Comparison of ENCODE assay signal across 1 cellular context in genomic region chr16:67268136-67268579, GRCh38.
TF ChIP-seq lines count a peak whose summit lies in the region.

No MANE protein-coding gene starts in this region.

TF ChIP-seq in K562, 482 proteins besides CTCF, POLR2A, EP300 and RAD21 (continued from another document and continues in another):
- TF ChIP-seq ZBTB17 (CRISPR knock-in tag; IDR thresholded peaks at IDR 0.05) (no peak), ADNP (tag; IDR thresholded peaks at IDR 0.05) (peak; percentile 31; the same call in 1 of the 2 replicates), CREB5 (CRISPR knock-in tag; IDR thresholded peaks at IDR 0.05) (no peak), NFRKB (IDR thresholded peaks at IDR 0.05; ENCODE audit: low read depth) (peak; percentile 29; the same call in 1 of the 2 replicates), ZBTB43 (CRISPR knock-in tag; IDR thresholded peaks at IDR 0.05) (no peak), MAZ (CRISPR knock-in tag; conservative IDR thresholded peaks at IDR 0.05 in 1 of 2, IDR thresholded peaks at IDR 0.05 in 1 of 2) (no peak), U2AF1 (optimal IDR thresholded peaks at IDR 0.05; ENCODE audit: low read depth, low read length) (no peak), ZNF134 (CRISPR knock-in tag; conservative IDR thresholded peaks at IDR 0.05) (0 out of 2 replicates have a peak, but pooled peaks have one; percentile 28), CCAR2 (IDR thresholded peaks at IDR 0.05; ENCODE audit: low read depth, low read length) (no peak), TAF9B (IDR thresholded peaks at IDR 0.05; ENCODE audit: partially characterized antibody) (no peak), KLF16 (IDR thresholded peaks at IDR 0.05) (no peak; the same call in 1 of the 2 replicates), FIP1L1 (IDR thresholded peaks at IDR 0.05; ENCODE audit: low read depth, low read length, poor library complexity, severe bottlenecking) (no peak), HDAC6 (IDR thresholded peaks at IDR 0.05; ENCODE audit: low read depth, low read length) (no peak), CLOCK (CRISPR knock-in tag; IDR thresholded peaks at IDR 0.05; ENCODE audit: borderline replicate concordance) (no peak), ZNF764 (CRISPR knock-in tag; IDR thresholded peaks at IDR 0.05; ENCODE audit: low read depth) (no peak), CBX8 (IDR thresholded peaks at IDR 0.05; ENCODE audit: borderline replicate concordance, extremely low read depth, low read depth, low read length, poor library complexity, severe bottlenecking) (no peak), MEF2A (IDR thresholded peaks at IDR 0.05; ENCODE audit: control insufficient read depth, low read depth, low read length) (no peak), MAFG (tag; conservative IDR thresholded peaks at IDR 0.05) (peak; percentile 35), KDM5B (IDR thresholded peaks at IDR 0.05; ENCODE audit: insufficient replicate concordance, low read depth, low read length) (no peak), NR1H2 (CRISPR knock-in tag; IDR thresholded peaks at IDR 0.05) (no peak), JUN (IDR thresholded peaks at IDR 0.05; ENCODE audit: borderline replicate concordance, low read depth, low read length) (peak; percentile 95), JUN (CRISPR knock-in tag; IDR thresholded peaks at IDR 0.05; ENCODE audit: borderline replicate concordance) (no peak), SLC30A9 (CRISPR knock-in tag; IDR thresholded peaks at IDR 0.05) (no peak), CXXC5 (CRISPR knock-in tag; IDR thresholded peaks at IDR 0.05) (peak; percentile 77), E2F3 (CRISPR knock-in tag; IDR thresholded peaks at IDR 0.05) (no peak), POLR3G (IDR thresholded peaks at IDR 0.05; ENCODE audit: extremely low read depth, insufficient read length, insufficient replicate concordance) (no peak), ZNF766 (CRISPR knock-in tag; conservative IDR thresholded peaks at IDR 0.05) (peak; percentile 89), GABPB1 (CRISPR knock-in tag; IDR thresholded peaks at IDR 0.05) (no peak), ATF3 (IDR thresholded peaks at IDR 0.05) (peak; percentile 94), ATF3 (CRISPR knock-in tag; conservative IDR thresholded peaks at IDR 0.05) (peak; percentile 80; the same call in 1 of the 2 replicates), SFPQ (IDR thresholded peaks at IDR 0.05; ENCODE audit: low read depth, low read length) (no peak), RHOXF2B (CRISPR knock-in tag; conservative IDR thresholded peaks at IDR 0.05) (no peak), MITF (IDR thresholded peaks at IDR 0.05) (no peak), PYGO2 (tag; IDR thresholded peaks at IDR 0.05) (no peak), NEUROD1 (IDR thresholded peaks at IDR 0.05; ENCODE audit: borderline replicate concordance, low read depth, low read length, partially characterized antibody) (peak; percentile 59), BRD4 (IDR thresholded peaks at IDR 0.05) (no peak), ZNF311 (CRISPR knock-in tag; IDR thresholded peaks at IDR 0.05) (no peak), JUND (IDR thresholded peaks at IDR 0.05; ENCODE audit: borderline replicate concordance, low read depth, low read length) (peak; percentile 97), JUND (tag; IDR thresholded peaks at IDR 0.05; ENCODE audit: borderline replicate concordance, low read depth, low read length) (peak; percentile 92; the same call in 2 of the 3 replicates), ZNF41 (CRISPR knock-in tag; conservative IDR thresholded peaks at IDR 0.05) (no peak), ZNF318 (IDR thresholded peaks at IDR 0.05; ENCODE audit: borderline replicate concordance in 1 of 2, low read depth in 1 of 2) (peak in 1 of 2 experiments; percentile 51; a peak in 1 of 4 replicates), ATF7 (IDR thresholded peaks at IDR 0.05) (peak; percentile 81), HEY1 (CRISPR knock-in tag; IDR thresholded peaks at IDR 0.05; ENCODE audit: borderline replicate concordance) (no peak), ZNF79 (CRISPR knock-in tag; IDR thresholded peaks at IDR 0.05; ENCODE audit: low read depth) (no peak), SMARCB1 (IDR thresholded peaks at IDR 0.05; ENCODE audit: insufficient read length, low read depth) (no peak), HNRNPL (IDR thresholded peaks at IDR 0.05; ENCODE audit: low read depth, low read length) (no peak), ZNF444 (CRISPR knock-in tag; IDR thresholded peaks at IDR 0.05) (no peak), DPF2 (IDR thresholded peaks at IDR 0.05) (peak; percentile 99), ZNF695 (CRISPR knock-in tag; IDR thresholded peaks at IDR 0.05) (no peak), ELF2 (CRISPR knock-in tag; IDR thresholded peaks at IDR 0.05) (no peak), ZKSCAN8 (CRISPR knock-in tag; IDR thresholded peaks at IDR 0.05) (no peak), XRCC3 (IDR thresholded peaks at IDR 0.05) (no peak), MYC (IDR thresholded peaks at IDR 0.05; ENCODE audit: low read depth, low read length) (peak; percentile 73), MYC (CRISPR knock-in tag; IDR thresholded peaks at IDR 0.05; ENCODE audit: borderline replicate concordance, low read depth) (no peak), KAT2B (IDR thresholded peaks at IDR 0.05; ENCODE audit: low read depth, low read length) (no peak), NFIC (IDR thresholded peaks at IDR 0.05) (peak; percentile 76), ZZZ3 (IDR thresholded peaks at IDR 0.05) (no peak), SOX6 (IDR thresholded peaks at IDR 0.05) (peak; percentile 78)
